Comparison of ENCODE assay signal across 9 cellular contexts in genomic region chr14:89302396-89302950, GRCh38.
A peak's percentile ranks its signal among the peaks of the same experiment; 100 is the strongest.
DNase-seq lines count a peak whose midpoint lies in the region; ATAC-seq and TF ChIP-seq lines count a peak whose summit lies in the region.
"Had no signal": no experiment of that assay in that cellular context is flagged by ENCODE, and none has a peak within 500 bp of the region (broad histone marks: within the 10 kb centered on the region; RNA-seq: fewer than 3 reads in every experiment).

No MANE protein-coding gene starts in this region.

- H3K4me1 Mint-ChIP-seq in activated naive CD4-positive, alpha-beta T cell treated with anti-CD3 and anti-CD28 coated beads, Interleukin-2, amount 10 ng/mL, durations not matched to agents 7 days and 5 days = peaks cover 40% of the 10 kb centered on the region
- H3K4me1 Mint-ChIP-seq in activated naive CD8-positive, alpha-beta T cell treated with anti-CD3 and anti-CD28 coated beads, Interleukin-2, amount 50 U/mL, for 24 hours = peaks cover 65% of the 10 kb centered on the region

- no peak overlapping the region for H3K4me3 Mint-ChIP-seq in activated naive CD4-positive, alpha-beta T cell treated with anti-CD3 and anti-CD28 coated beads, Interleukin-2, amount 10 ng/mL, durations not matched to agents 7 days and 5 days
- peak overlapping the region; percentile 38 for H3K4me3 Mint-ChIP-seq in activated naive CD8-positive, alpha-beta T cell treated with anti-CD3 and anti-CD28 coated beads, Interleukin-2, amount 50 U/mL, for 24 hours

- no peak for TF ChIP-seq CTCF in lower lobe of right lung (IDR thresholded peaks at IDR 0.05)
- TF ChIP-seq CTCF in testis (IDR thresholded peaks at IDR 0.05) = no peak
- no peak for TF ChIP-seq CTCF in brain microvascular endothelial cell (IDR thresholded peaks at IDR 0.05; ENCODE audit: low read depth, low read length, missing control alignments)

- intact Hi-C loops in lower lobe of right lung (cut with DNase I) = no loop called here
- intact Hi-C loops in testis (cut with DNase I; ENCODE audit: low total_unique reads) = no loop called here

- peaks cover 47% of the 10 kb centered on the region for H3K4me1 ChIP-seq in lower lobe of right lung
- peaks cover 33% of the 10 kb centered on the region for H3K4me1 ChIP-seq in testis

- peaks cover 21% of the 10 kb centered on the region for H3K36me3 Mint-ChIP-seq in activated naive CD4-positive, alpha-beta T cell treated with anti-CD3 and anti-CD28 coated beads, Interleukin-2, amount 10 ng/mL, durations not matched to agents 7 days and 5 days
- peaks cover 33% of the 10 kb centered on the region for H3K36me3 Mint-ChIP-seq in activated naive CD8-positive, alpha-beta T cell treated with anti-CD3 and anti-CD28 coated beads, Interleukin-2, amount 50 U/mL, for 24 hours (ENCODE audit: low read depth)

- no peak for DNase-seq in activated naive CD4-positive, alpha-beta T cell treated with anti-CD3 and anti-CD28 coated beads, Interleukin-2, amount 10 ng/mL, durations not matched to agents 7 days and 5 days
- no peak for DNase-seq in activated naive CD4-positive, alpha-beta T cell treated with anti-CD3 and anti-CD28 coated beads, Interleukin-2, amount 50 U/mL, for 16 hours
- DNase-seq in activated naive CD8-positive, alpha-beta T cell treated with anti-CD3 and anti-CD28 coated beads, Interleukin-2, amount 50 U/mL, for 24 hours = no peak
- no peak for DNase-seq in lower lobe of right lung
- DNase-seq in testis = no peak
- no peak for DNase-seq in activated CD4-positive, alpha-beta T cell treated with anti-CD3 and anti-CD28 coated beads for 1 hour
- no peak for DNase-seq in brain microvascular endothelial cell

- TF ChIP-seq POLR2A in testis (IDR thresholded peaks at IDR 0.05) = no peak

- H3K9me3 Mint-ChIP-seq in activated naive CD4-positive, alpha-beta T cell treated with anti-CD3 and anti-CD28 coated beads, Interleukin-2, amount 10 ng/mL, durations not matched to agents 7 days and 5 days = no peaks in the 10 kb centered on the region
- no peaks in the 10 kb centered on the region for H3K9me3 Mint-ChIP-seq in activated naive CD8-positive, alpha-beta T cell treated with anti-CD3 and anti-CD28 coated beads, Interleukin-2, amount 50 U/mL, for 24 hours

- in situ Hi-C loops in brain microvascular endothelial cell (cut with HindIII; ENCODE audit: low pct_ligation_motif_present, low sequenced_read_pairs) = no loop called here

- no peaks in the 10 kb centered on the region for H3K9me3 ChIP-seq in lower lobe of right lung
- H3K9me3 ChIP-seq in testis = no peaks in the 10 kb centered on the region
- H3K9me3 ChIP-seq: HAP-1 had no signal

- H3K4me3 ChIP-seq in lower lobe of right lung (no peak overlapping the region), testis (no peak overlapping the region), brain microvascular endothelial cell (ENCODE audit: low read depth, low read length) (no peak overlapping the region)
- H3K4me3 ChIP-seq: HAP-1 had no signal

- H3K27me3 ChIP-seq in lower lobe of right lung (ENCODE audit: low read depth) (no peaks in the 10 kb centered on the region), testis (no peaks in the 10 kb centered on the region), brain microvascular endothelial cell (replicated peaks) (no peaks in the 10 kb centered on the region)

- H3K36me3 ChIP-seq in lower lobe of right lung (no peaks in the 10 kb centered on the region), testis (ENCODE audit: low read depth, missing control alignments) (no peaks in the 10 kb centered on the region), brain microvascular endothelial cell (replicated peaks) (no peaks in the 10 kb centered on the region)
- H3K36me3 ChIP-seq: HAP-1 had no signal

- CTCF ChIA-PET in activated naive CD4-positive, alpha-beta T cell treated with anti-CD3 and anti-CD28 coated beads, Interleukin-2, amount 10 ng/mL, durations not matched to agents 7 days and 5 days (lab: Charles Lee) = interaction anchor here (1.4 kb wide), 1 partner anchor 262 kb away, joined by 3 read pairs; no protein-coding TSS in a partner anchor

- H3K27ac Mint-ChIP-seq in activated naive CD4-positive, alpha-beta T cell treated with anti-CD3 and anti-CD28 coated beads, Interleukin-2, amount 10 ng/mL, durations not matched to agents 7 days and 5 days = peak overlapping the region; percentile 43
- peak overlapping the region; percentile 90 for H3K27ac Mint-ChIP-seq in activated naive CD8-positive, alpha-beta T cell treated with anti-CD3 and anti-CD28 coated beads, Interleukin-2, amount 50 U/mL, for 24 hours

- 85 to 96% methylated on average over 7 of the region's 7 CpGs for WGBS in testis, 2 donors

- ATAC-seq in activated naive CD8-positive, alpha-beta T cell treated with anti-CD3 and anti-CD28 coated beads, Interleukin-2, amount 50 U/mL, for 24 hours = peak; percentile 45
- ATAC-seq in lower lobe of right lung (no peak), HG02588 (IDR thresholded peaks at IDR 0.05; ENCODE audit: unreplicated experiment) (no peak)

- no peaks in the 10 kb centered on the region for H3K27me3 Mint-ChIP-seq in activated naive CD4-positive, alpha-beta T cell treated with anti-CD3 and anti-CD28 coated beads, Interleukin-2, amount 10 ng/mL, durations not matched to agents 7 days and 5 days
- H3K27me3 Mint-ChIP-seq in activated naive CD8-positive, alpha-beta T cell treated with anti-CD3 and anti-CD28 coated beads, Interleukin-2, amount 50 U/mL, for 24 hours = no peaks in the 10 kb centered on the region

- H3K27ac ChIP-seq in lower lobe of right lung (peak overlapping the region; percentile 84), testis (peak overlapping the region; percentile 2 to 88), brain microvascular endothelial cell (no peak overlapping the region)
